Comparison of ENCODE assay signal across 1 cellular context in the genomic region with DNA sequence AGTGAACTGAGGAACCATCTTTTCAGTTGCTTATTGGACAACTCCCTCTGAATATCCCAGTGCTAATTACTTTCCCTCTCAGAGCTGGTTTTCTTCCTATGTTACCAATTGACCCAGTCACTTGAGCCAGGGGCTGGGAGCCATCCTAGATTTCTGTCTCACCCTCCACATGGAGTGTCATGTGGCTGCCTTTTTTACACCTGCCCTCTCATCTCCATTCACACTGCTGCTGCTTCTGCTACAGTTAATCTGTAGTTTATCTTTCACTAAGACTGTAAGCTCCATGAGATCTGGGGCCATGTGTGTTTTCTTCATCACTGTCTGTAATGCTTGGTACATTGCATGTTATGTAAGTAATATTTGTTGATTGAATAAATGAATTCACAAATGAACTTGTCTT.
TF ChIP-seq lines count a peak whose summit lies in the region.

No MANE protein-coding gene starts in this region.

TF ChIP-seq in GM12878, 131 proteins besides CTCF, POLR2A, EP300 and RAD21:
- TF ChIP-seq FOXK2 (IDR thresholded peaks at IDR 0.05) (no peak), HDAC6 (IDR thresholded peaks at IDR 0.05; ENCODE audit: unreplicated experiment) (no peak), WRNIP1 (IDR thresholded peaks at IDR 0.05; ENCODE audit: borderline replicate concordance, low read depth, low read length) (no peak), NRF1 (conservative IDR thresholded peaks at IDR 0.05; ENCODE audit: low read depth, low read length) (no peak), DPF2 (IDR thresholded peaks at IDR 0.05) (no peak), EGR1 (IDR thresholded peaks at IDR 0.05; ENCODE audit: borderline replicate concordance in 1 of 2, low read depth in 2 of 2, low read length in 2 of 2) (no peak), CHD2 (IDR thresholded peaks at IDR 0.05; ENCODE audit: borderline replicate concordance, low read depth, low read length) (no peak), NR2C1 (IDR thresholded peaks at IDR 0.05) (no peak), CBX3 (IDR thresholded peaks at IDR 0.05; ENCODE audit: borderline replicate concordance, low read depth) (no peak), KLF5 (IDR thresholded peaks at IDR 0.05; ENCODE audit: partially characterized antibody) (no peak), GABPA (IDR thresholded peaks at IDR 0.05; ENCODE audit: low read depth) (no peak), HDAC2 (IDR thresholded peaks at IDR 0.05) (no peak), MEF2B (IDR thresholded peaks at IDR 0.05; ENCODE audit: partially characterized antibody, poor library complexity, severe bottlenecking) (no peak)
- TF ChIP-seq, protein P1, sequence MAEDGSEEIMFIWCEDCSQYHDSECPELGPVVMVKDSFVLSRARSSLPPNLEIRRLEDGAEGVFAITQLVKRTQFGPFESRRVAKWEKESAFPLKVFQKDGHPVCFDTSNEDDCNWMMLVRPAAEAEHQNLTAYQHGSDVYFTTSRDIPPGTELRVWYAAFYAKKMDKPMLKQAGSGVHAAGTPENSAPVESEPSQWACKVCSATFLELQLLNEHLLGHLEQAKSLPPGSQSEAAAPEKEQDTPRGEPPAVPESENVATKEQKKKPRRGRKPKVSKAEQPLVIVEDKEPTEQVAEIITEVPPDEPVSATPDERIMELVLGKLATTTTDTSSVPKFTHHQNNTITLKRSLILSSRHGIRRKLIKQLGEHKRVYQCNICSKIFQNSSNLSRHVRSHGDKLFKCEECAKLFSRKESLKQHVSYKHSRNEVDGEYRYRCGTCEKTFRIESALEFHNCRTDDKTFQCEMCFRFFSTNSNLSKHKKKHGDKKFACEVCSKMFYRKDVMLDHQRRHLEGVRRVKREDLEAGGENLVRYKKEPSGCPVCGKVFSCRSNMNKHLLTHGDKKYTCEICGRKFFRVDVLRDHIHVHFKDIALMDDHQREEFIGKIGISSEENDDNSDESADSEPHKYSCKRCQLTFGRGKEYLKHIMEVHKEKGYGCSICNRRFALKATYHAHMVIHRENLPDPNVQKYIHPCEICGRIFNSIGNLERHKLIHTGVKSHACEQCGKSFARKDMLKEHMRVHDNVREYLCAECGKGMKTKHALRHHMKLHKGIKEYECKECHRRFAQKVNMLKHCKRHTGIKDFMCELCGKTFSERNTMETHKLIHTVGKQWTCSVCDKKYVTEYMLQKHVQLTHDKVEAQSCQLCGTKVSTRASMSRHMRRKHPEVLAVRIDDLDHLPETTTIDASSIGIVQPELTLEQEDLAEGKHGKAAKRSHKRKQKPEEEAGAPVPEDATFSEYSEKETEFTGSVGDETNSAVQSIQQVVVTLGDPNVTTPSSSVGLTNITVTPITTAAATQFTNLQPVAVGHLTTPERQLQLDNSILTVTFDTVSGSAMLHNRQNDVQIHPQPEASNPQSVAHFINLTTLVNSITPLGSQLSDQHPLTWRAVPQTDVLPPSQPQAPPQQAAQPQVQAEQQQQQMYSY (CRISPR knock-in tag; IDR thresholded peaks at IDR 0.05) = no peak
- TF ChIP-seq, protein P2, sequence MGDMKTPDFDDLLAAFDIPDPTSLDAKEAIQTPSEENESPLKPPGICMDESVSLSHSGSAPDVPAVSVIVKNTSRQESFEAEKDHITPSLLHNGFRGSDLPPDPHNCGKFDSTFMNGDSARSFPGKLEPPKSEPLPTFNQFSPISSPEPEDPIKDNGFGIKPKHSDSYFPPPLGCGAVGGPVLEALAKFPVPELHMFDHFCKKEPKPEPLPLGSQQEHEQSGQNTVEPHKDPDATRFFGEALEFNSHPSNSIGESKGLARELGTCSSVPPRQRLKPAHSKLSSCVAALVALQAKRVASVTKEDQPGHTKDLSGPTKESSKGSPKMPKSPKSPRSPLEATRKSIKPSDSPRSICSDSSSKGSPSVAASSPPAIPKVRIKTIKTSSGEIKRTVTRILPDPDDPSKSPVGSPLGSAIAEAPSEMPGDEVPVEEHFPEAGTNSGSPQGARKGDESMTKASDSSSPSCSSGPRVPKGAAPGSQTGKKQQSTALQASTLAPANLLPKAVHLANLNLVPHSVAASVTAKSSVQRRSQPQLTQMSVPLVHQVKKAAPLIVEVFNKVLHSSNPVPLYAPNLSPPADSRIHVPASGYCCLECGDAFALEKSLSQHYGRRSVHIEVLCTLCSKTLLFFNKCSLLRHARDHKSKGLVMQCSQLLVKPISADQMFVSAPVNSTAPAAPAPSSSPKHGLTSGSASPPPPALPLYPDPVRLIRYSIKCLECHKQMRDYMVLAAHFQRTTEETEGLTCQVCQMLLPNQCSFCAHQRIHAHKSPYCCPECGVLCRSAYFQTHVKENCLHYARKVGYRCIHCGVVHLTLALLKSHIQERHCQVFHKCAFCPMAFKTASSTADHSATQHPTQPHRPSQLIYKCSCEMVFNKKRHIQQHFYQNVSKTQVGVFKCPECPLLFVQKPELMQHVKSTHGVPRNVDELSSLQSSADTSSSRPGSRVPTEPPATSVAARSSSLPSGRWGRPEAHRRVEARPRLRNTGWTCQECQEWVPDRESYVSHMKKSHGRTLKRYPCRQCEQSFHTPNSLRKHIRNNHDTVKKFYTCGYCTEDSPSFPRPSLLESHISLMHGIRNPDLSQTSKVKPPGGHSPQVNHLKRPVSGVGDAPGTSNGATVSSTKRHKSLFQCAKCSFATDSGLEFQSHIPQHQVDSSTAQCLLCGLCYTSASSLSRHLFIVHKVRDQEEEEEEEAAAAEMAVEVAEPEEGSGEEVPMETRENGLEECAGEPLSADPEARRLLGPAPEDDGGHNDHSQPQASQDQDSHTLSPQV (IDR thresholded peaks at IDR 0.05) = no peak
